Comparison of ENCODE assay signal across 33 cellular contexts in genomic region chr7:139944248-139944647, GRCh38.
"Had no signal": no experiment of that assay in that cellular context is flagged by ENCODE, and none has a peak within 500 bp of the region (broad histone marks: within the 10 kb centered on the region; RNA-seq: fewer than 3 reads in every experiment).

No MANE protein-coding gene starts in this region.

- H3K4me2 ChIP-seq: KMS-11, PC-9 had no signal

- H3K9ac ChIP-seq: KMS-11 had no signal

- H3K27me3 ChIP-seq: cardiac muscle cell had no signal

- FAIRE-seq: RCC 7860 had no signal

- H2AFZ ChIP-seq: PC-9 had no signal

- ATAC-seq: activated CD8-positive, alpha-beta memory T cell treated with anti-CD3 and anti-CD28 coated beads, Interleukin-2, amount 10 ng/mL, durations not matched to agents 7 days and 5 days; Right ventricle myocardium inferior had no signal

- H3K36me3 ChIP-seq: brain microvascular endothelial cell, cardiac muscle cell, WERI-Rb-1 had no signal

- DNase-seq: activated CD4-positive, alpha-beta memory T cell treated with anti-CD3 and anti-CD28 coated beads, Interleukin-2, amount 10 ng/mL, durations not matched to agents 7 days and 5 days; activated CD4-positive, alpha-beta T cell treated with anti-CD3 and anti-CD28 coated beads for 1 hour; activated CD4-positive, alpha-beta T cell treated with anti-CD3 and anti-CD28 coated beads for 48 hours; activated CD4-positive, CD25-positive, alpha-beta regulatory T cell; activated CD8-positive, alpha-beta memory T cell treated with anti-CD3 and anti-CD28 coated beads for 24 hours; activated CD8-positive, alpha-beta memory T cell treated with anti-CD3 and anti-CD28 coated beads, Interleukin-2, amount 10 ng/mL, durations not matched to agents 7 days and 5 days; activated CD8-positive, alpha-beta memory T cell treated with anti-CD3 and anti-CD28 coated beads, Interleukin-2, amount 50 U/mL, for 48 hours; activated effector memory CD4-positive, alpha-beta T cell treated with anti-CD3 and anti-CD28 coated beads, Interleukin-2, amount 50 U/mL, for 16 hours; activated naive CD4-positive, alpha-beta T cell; activated naive CD4-positive, alpha-beta T cell treated with anti-CD3 and anti-CD28 coated beads, Interleukin-2, amount 50 U/mL, for 16 hours; activated naive CD8-positive, alpha-beta T cell treated with anti-CD3 and anti-CD28 coated beads for 36 hours; activated T-cell treated with anti-CD3 and anti-CD28 coated beads, Interleukin-2, amount 50 U/mL, for 48 hours; amniotic stem cell; aorta; brain microvascular endothelial cell; MM.1S; NCI-H1092 treated with DMSO at 0.1 percent for 48 hours; NCI-H187 treated with DMSO at 0.1 percent for 48 hours; NCI-H2081; NCI-H345; NCI-H524 treated with DMSO at 0.1 percent for 48 hours; PC-9; SIG-M5; SW 1271; T-helper 1 cell; T-helper 2 cell; T-helper 9 cell; WERI-Rb-1 had no signal

- H3K4me3 ChIP-seq: cardiac muscle cell, PC-9 had no signal

- H3K27ac ChIP-seq: brain microvascular endothelial cell, cardiac muscle cell, KMS-11, PC-9, RWPE1, WERI-Rb-1 had no signal
